Comparison of ENCODE assay signal across 15 cellular contexts in genomic region chr2:241320394-241320793, GRCh38. TPM values are rescaled to one million over a fixed set of nuclear protein-coding genes. Genes with fewer than 3 reads are reported as not detected.
DNase-seq lines count a peak whose midpoint lies in the region; ATAC-seq and TF ChIP-seq lines count a peak whose summit lies in the region.
"Had no signal": no experiment of that assay in that cellular context is flagged by ENCODE, and none has a peak within 500 bp of the region (broad histone marks: within the 10 kb centered on the region; RNA-seq: fewer than 3 reads in every experiment).

No MANE protein-coding gene starts in this region.

- POLR2A ChIA-PET in T-cell (lab: Charles Lee), result interaction anchor here in 1 of 2 donors (0.7 kb wide), 1 partner anchor 483 kb away, joined by 3 read pairs; no protein-coding TSS in a partner anchor

- H3K9me3 Mint-ChIP-seq in activated naive CD4-positive, alpha-beta T cell treated with anti-CD3 and anti-CD28 coated beads, Interleukin-2, amount 50 U/mL, for 24 hours, result no peaks in the 10 kb centered on the region
- no peaks in the 10 kb centered on the region for H3K9me3 Mint-ChIP-seq in activated naive CD4-positive, alpha-beta T cell treated with anti-CD3 and anti-CD28 coated beads, Interleukin-2, amount 50 U/mL, for 72 hours
- H3K9me3 Mint-ChIP-seq in T-cell (no peaks in the 10 kb centered on the region), glutamatergic neuron (ENCODE audit: unreplicated experiment) (peaks cover 3% of the 10 kb centered on the region)
- no peaks in the 10 kb centered on the region for H3K9me3 Mint-ChIP-seq in stimulated activated effector memory CD8-positive, alpha-beta T cell treated with anti-CD3 and anti-CD28 coated beads, Interleukin-12 subunit alpha, Interleukin-12 subunit beta, amount 100 ng/mL, for 72 hours

- H3K4me1 Mint-ChIP-seq in activated naive CD4-positive, alpha-beta T cell treated with anti-CD3 and anti-CD28 coated beads, Interleukin-2, amount 50 U/mL, for 24 hours, result peaks cover 72% of the 10 kb centered on the region
- H3K4me1 Mint-ChIP-seq in T-cell, result peaks cover 70 to 79% (median 74%) of the 10 kb centered on the region in 3 donors
- H3K4me1 Mint-ChIP-seq in glutamatergic neuron (ENCODE audit: low read depth, unreplicated experiment), result peaks cover 41% of the 10 kb centered on the region
- peaks cover 67% of the 10 kb centered on the region for H3K4me1 Mint-ChIP-seq in stimulated activated effector memory CD8-positive, alpha-beta T cell treated with anti-CD3 and anti-CD28 coated beads, Interleukin-12 subunit alpha, Interleukin-12 subunit beta, amount 100 ng/mL, for 72 hours

- no peak for ATAC-seq in activated naive CD4-positive, alpha-beta T cell treated with anti-CD3 and anti-CD28 coated beads, Interleukin-2, amount 50 U/mL, for 72 hours
- ATAC-seq in T-cell (replicated peaks in 1 of 4), result no peak
- ATAC-seq in stimulated activated effector memory CD8-positive, alpha-beta T cell treated with anti-CD3 and anti-CD28 coated beads, Interleukin-12 subunit alpha, Interleukin-12 subunit beta, amount 100 ng/mL, for 72 hours, result no peak
- ATAC-seq in activated CD4-positive, CD25-positive, alpha-beta regulatory T cell treated with anti-CD3 and anti-CD28 coated beads, Interleukin-2, amount 50 U/mL, for 24 hours, result no peak
- ATAC-seq in HG03159 (IDR thresholded peaks at IDR 0.05; ENCODE audit: unreplicated experiment), result no peak
- ATAC-seq: lower lobe of right lung had no signal

- CTCF ChIA-PET in T-cell (lab: Charles Lee), result interaction anchor here in 1 of 2 donors (0.6 kb wide), 1 partner anchor 30 kb away, joined by 3 read pairs; no protein-coding TSS in a partner anchor

- no peak overlapping the region for H3K27ac Mint-ChIP-seq in activated naive CD4-positive, alpha-beta T cell treated with anti-CD3 and anti-CD28 coated beads, Interleukin-2, amount 50 U/mL, for 24 hours
- H3K27ac Mint-ChIP-seq in activated naive CD4-positive, alpha-beta T cell treated with anti-CD3 and anti-CD28 coated beads, Interleukin-2, amount 50 U/mL, for 72 hours, result no peak overlapping the region
- H3K27ac Mint-ChIP-seq in T-cell, result no peak overlapping the region
- H3K27ac Mint-ChIP-seq in glutamatergic neuron (ENCODE audit: unreplicated experiment), result no peak overlapping the region
- H3K27ac Mint-ChIP-seq in stimulated activated effector memory CD8-positive, alpha-beta T cell treated with anti-CD3 and anti-CD28 coated beads, Interleukin-12 subunit alpha, Interleukin-12 subunit beta, amount 100 ng/mL, for 72 hours, result peak overlapping the region; percentile 58

- TF ChIP-seq CTCF in glutamatergic neuron (IDR thresholded peaks at IDR 0.05; ENCODE audit: partially characterized antibody, unreplicated experiment), result no peak

- no peak for DNase-seq in activated naive CD4-positive, alpha-beta T cell treated with anti-CD3 and anti-CD28 coated beads, Interleukin-2, amount 50 U/mL, for 72 hours (ENCODE audit: low spot score in 2 of 2)
- DNase-seq in T-cell (no peak), glutamatergic neuron (no peak), NCI-H510A (lab: John Stamatoyannopoulos, UW) (no peak)
- no peak for DNase-seq in stimulated activated effector memory CD8-positive, alpha-beta T cell treated with anti-CD3 and anti-CD28 coated beads, Interleukin-12 subunit alpha, Interleukin-12 subunit beta, amount 100 ng/mL, for 72 hours (ENCODE audit: low spot score in 2 of 2)
- DNase-seq: activated CD4-positive, alpha-beta T cell treated with anti-CD3 and anti-CD28 coated beads, Interleukin-2, amount 50 U/mL, for 1 hour; activated gamma-delta T cell treated with Interleukin-2 at 50 U/mL for 16 hours; esophagus squamous epithelium; lower lobe of right lung; NCI-H1092; NCI-H226; thyroid gland had no signal

- no peaks in the 10 kb centered on the region for H3K27me3 Mint-ChIP-seq in activated naive CD4-positive, alpha-beta T cell treated with anti-CD3 and anti-CD28 coated beads, Interleukin-2, amount 50 U/mL, for 24 hours
- H3K27me3 Mint-ChIP-seq in T-cell, result no peaks in the 10 kb centered on the region
- peaks cover 5% of the 10 kb centered on the region for H3K27me3 Mint-ChIP-seq in glutamatergic neuron (ENCODE audit: unreplicated experiment)

- peak overlapping the region; percentile 20 for H3K4me3 Mint-ChIP-seq in activated naive CD4-positive, alpha-beta T cell treated with anti-CD3 and anti-CD28 coated beads, Interleukin-2, amount 50 U/mL, for 24 hours
- H3K4me3 Mint-ChIP-seq in T-cell, result peak overlapping the region in 2 of 3 donors; percentile 17 to 99
- peak overlapping the region; percentile 51 for H3K4me3 Mint-ChIP-seq in glutamatergic neuron (ENCODE audit: unreplicated experiment)
- peak overlapping the region; percentile 95 for H3K4me3 Mint-ChIP-seq in stimulated activated effector memory CD8-positive, alpha-beta T cell treated with anti-CD3 and anti-CD28 coated beads, Interleukin-12 subunit alpha, Interleukin-12 subunit beta, amount 100 ng/mL, for 72 hours

- H3K36me3 Mint-ChIP-seq in activated naive CD4-positive, alpha-beta T cell treated with anti-CD3 and anti-CD28 coated beads, Interleukin-2, amount 50 U/mL, for 24 hours, result peaks cover 16% of the 10 kb centered on the region
- peaks cover 28 to 32% of the 10 kb centered on the region in 2 donors for H3K36me3 Mint-ChIP-seq in activated naive CD4-positive, alpha-beta T cell treated with anti-CD3 and anti-CD28 coated beads, Interleukin-2, amount 50 U/mL, for 72 hours
- peaks cover 26% of the 10 kb centered on the region for H3K36me3 Mint-ChIP-seq in T-cell
- H3K36me3 Mint-ChIP-seq in glutamatergic neuron (ENCODE audit: unreplicated experiment), result no peaks in the 10 kb centered on the region
- H3K36me3 Mint-ChIP-seq in stimulated activated effector memory CD8-positive, alpha-beta T cell treated with anti-CD3 and anti-CD28 coated beads, Interleukin-12 subunit alpha, Interleukin-12 subunit beta, amount 100 ng/mL, for 72 hours, result peaks cover 98% of the 10 kb centered on the region

RNA-seq across cellular contexts. Expression of gene SEPTIN2, which starts 4.7 kb away (rescaled TPM):
- 100 to 1,000 TPM; 148 to 210 TPM for total RNA-seq in activated naive CD4-positive, alpha-beta T cell treated with anti-CD3 and anti-CD28 coated beads, Interleukin-2, amount 50 U/mL, for 72 hours
- 100 to 1,000 TPM; 182 to 209 (median 189) TPM for total RNA-seq in T-cell
- 302 TPM for total RNA-seq in glutamatergic neuron (ENCODE audit: unreplicated experiment)

RNA-seq across cellular contexts. Expression of gene HDLBP, which starts 4.9 kb away (rescaled TPM):
- total RNA-seq in activated naive CD4-positive, alpha-beta T cell treated with anti-CD3 and anti-CD28 coated beads, Interleukin-2, amount 50 U/mL, for 72 hours, result 100 to 1,000 TPM; 276 to 297 TPM
- total RNA-seq in T-cell (100 to 1,000 TPM; 130 to 184 (median 148) TPM), glutamatergic neuron (ENCODE audit: unreplicated experiment) (216 TPM)

RNA-seq across cellular contexts. Expression of gene FARP2, which starts 35.7 kb away (rescaled TPM):
- total RNA-seq in activated naive CD4-positive, alpha-beta T cell treated with anti-CD3 and anti-CD28 coated beads, Interleukin-2, amount 50 U/mL, for 72 hours, result 10 to 100 TPM; 24.0 to 32.8 TPM
- total RNA-seq in T-cell (10 to 100 TPM; 15.8 to 27.5 (median 18.5) TPM), glutamatergic neuron (ENCODE audit: unreplicated experiment) (67.7 TPM)

Comparison
In these comparisons a context has a peak if more than half of its experiments do, and no peak if none do; other contexts are left out.
1. H3K4me3 Mint-ChIP-seq: peak in every context shown above with its lines; median percentile 95 in stimulated activated effector memory CD8-positive, alpha-beta T cell treated with anti-CD3 and anti-CD28 coated beads, Interleukin-12 subunit alpha, Interleukin-12 subunit beta, amount 100 ng/mL, for 72 hours; 58 in T-cell; 51 in glutamatergic neuron; 20 in activated naive CD4-positive, alpha-beta T cell treated with anti-CD3 and anti-CD28 coated beads, Interleukin-2, amount 50 U/mL, for 24 hours.